In the genomic region with DNA sequence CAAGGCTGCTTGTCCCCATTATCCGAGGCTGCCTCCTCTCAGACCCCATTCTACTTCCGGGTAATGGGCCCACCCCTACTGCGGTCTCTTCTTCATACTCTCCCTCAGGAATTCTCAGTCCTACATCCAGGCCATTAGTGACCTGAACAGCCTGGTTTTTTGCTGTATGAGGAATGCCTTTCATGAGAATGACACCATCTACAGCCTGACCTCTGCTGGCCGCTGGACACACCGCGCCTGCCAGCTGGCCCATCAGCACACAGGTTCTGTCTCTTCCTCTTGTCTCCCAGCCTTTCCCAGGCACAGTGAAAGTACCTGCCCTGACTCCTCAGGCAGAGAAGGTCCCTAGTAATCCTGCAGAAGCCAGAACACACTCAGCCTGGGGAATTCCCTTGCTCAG, we compare ENCODE assay signal across 1 cellular context.
A peak's percentile ranks its signal among the peaks of the same experiment; 100 is the strongest.
TF ChIP-seq lines count a peak whose summit lies in the region.

No MANE protein-coding gene starts in this region.

TF ChIP-seq in H1, 55 proteins besides CTCF, POLR2A, EP300 and RAD21:
- TF ChIP-seq TEAD4 (IDR thresholded peaks at IDR 0.05; ENCODE audit: low read depth, low read length), result peak; percentile 24; the same call in 1 of the 2 replicates
TF ChIP-seq in H1: peak in this region for 1; not testable (repeated sequence) for 54.
